In genomic region chr2:239345251-239345650, GRCh38 we compare ENCODE assay signal across 12 cellular contexts.
"Had no signal": no experiment of that assay in that cellular context is flagged by ENCODE, and none has a peak within 500 bp of the region (broad histone marks: within the 10 kb centered on the region; RNA-seq: fewer than 3 reads in every experiment).

No MANE protein-coding gene starts in this region.

- H3K9me3 ChIP-seq: heart left ventricle, thoracic aorta had no signal

- H3K4me3 ChIP-seq: heart left ventricle, thoracic aorta had no signal

- H3K36me3 ChIP-seq: thoracic aorta had no signal

- H3K27me3 ChIP-seq: heart left ventricle had no signal

- H3K27ac ChIP-seq: thoracic aorta had no signal

- DNase-seq: dermis blood vessel endothelial cell; effector CD4-positive, alpha-beta T cell; endodermal cell; foreskin melanocyte; hippocampal formation; naive thymus-derived CD8-positive, alpha-beta T cell; stimulated activated CD4-positive, alpha-beta T cell treated with anti-CD3 and anti-CD28 coated beads, Interleukin-4, amount 100 ng/mL, for 4 hours; stimulated activated naive B cell treated with anti-CD40 and anti-IgM and Interleukin-4, amounts not matched to agents 10 μg/mL and 1 μg/mL and 100 μg/mL, for 72 hours; stimulated activated naive CD8-positive, alpha-beta T cell treated with anti-CD3 and anti-CD28 coated beads, Interleukin-15, amount 100 ng/mL, for 72 hours had no signal

- ATAC-seq: left colon; naive thymus-derived CD8-positive, alpha-beta T cell; stimulated activated naive B cell treated with anti-CD40 and anti-IgM and Interleukin-4, amounts not matched to agents 10 μg/mL and 1 μg/mL and 100 μg/mL, for 72 hours; stimulated activated naive CD8-positive, alpha-beta T cell treated with anti-CD3 and anti-CD28 coated beads, Interleukin-15, amount 100 ng/mL, for 72 hours had no signal
